10 cellular contexts compared by ENCODE assay signal in genomic region chr14:68397827-68398226, GRCh38.
DNase-seq lines count a peak whose midpoint lies in the region; ATAC-seq and TF ChIP-seq lines count a peak whose summit lies in the region.
"Had no signal": no experiment of that assay in that cellular context is flagged by ENCODE, and none has a peak within 500 bp of the region (broad histone marks: within the 10 kb centered on the region; RNA-seq: fewer than 3 reads in every experiment).

No MANE protein-coding gene starts in this region.

- H3K27ac ChIP-seq in gastroesophageal sphincter (peak overlapping the region in 3 of 4 donors; percentile 44 to 74 (median 63)), smooth muscle cell (ENCODE audit: low read depth) (peak overlapping the region; percentile 66)
- H3K27ac ChIP-seq: psoas muscle had no signal

- no peak overlapping the region for H2AFZ ChIP-seq in smooth muscle cell (ENCODE audit: low read depth)

- H3K9ac ChIP-seq in smooth muscle cell (ENCODE audit: low read depth), result no peak overlapping the region

- H3K4me1 Mint-ChIP-seq in activated B cell treated with CpG ODN at 0.5 μM for 24 hours, result peaks cover 90% of the 10 kb centered on the region

- H3K4me1 ChIP-seq in gastroesophageal sphincter (peaks cover 24 to 90% (median 36%) of the 10 kb centered on the region in 3 donors), smooth muscle cell (ENCODE audit: low read depth) (peaks cover 62% of the 10 kb centered on the region)

- TF ChIP-seq EP300 in gastroesophageal sphincter (IDR thresholded peaks at IDR 0.05), result no peak

- H3K9me3 ChIP-seq in gastroesophageal sphincter, result no peaks in the 10 kb centered on the region
- H3K9me3 ChIP-seq in smooth muscle cell (replicated peaks; ENCODE audit: low read depth), result no peaks in the 10 kb centered on the region
- H3K9me3 ChIP-seq: psoas muscle had no signal

- no peak for TF ChIP-seq POLR2A in gastroesophageal sphincter (IDR thresholded peaks at IDR 0.05)

- no peaks in the 10 kb centered on the region for H3K36me3 ChIP-seq in gastroesophageal sphincter
- no peaks in the 10 kb centered on the region for H3K36me3 ChIP-seq in smooth muscle cell (ENCODE audit: low read depth)

- peaks cover 15% of the 10 kb centered on the region for H3F3A ChIP-seq in smooth muscle cell (ENCODE audit: low read depth)

- peak overlapping the region; percentile 84 for H3K27ac Mint-ChIP-seq in activated B cell treated with CpG ODN at 0.5 μM for 24 hours

- H3K36me3 Mint-ChIP-seq in activated B cell treated with CpG ODN at 0.5 μM for 24 hours (ENCODE audit: low read depth), result peaks cover 6% of the 10 kb centered on the region

- H3K9me3 Mint-ChIP-seq in activated B cell treated with CpG ODN at 0.5 μM for 24 hours, result no peaks in the 10 kb centered on the region

- 43 to 53% methylated on average over 2 to 3 of the region's 4 CpGs for WGBS in gastroesophageal sphincter (ENCODE audit: low coverage in 1 of 2), 2 donors
- WGBS in smooth muscle cell (ENCODE audit: low lambda C conversion rate), result 1% methylated on average over 4 of the region's 4 CpGs

- DNase-seq in EH (ENCODE audit: low read depth) (peak; percentile 94), activated B cell treated with CpG ODN at 0.5 μM for 24 hours (no peak), smooth muscle cell (lab: John Stamatoyannopoulos, UW; ENCODE audit: unreplicated experiment) (no peak), NCI-H146 (lab: John Stamatoyannopoulos, UW) (no peak), nucleus accumbens (lab: John Stamatoyannopoulos, UW) (no peak)
- DNase-seq: T-helper 1 cell had no signal

- H3K27me3 Mint-ChIP-seq in activated B cell treated with CpG ODN at 0.5 μM for 24 hours, result no peaks in the 10 kb centered on the region

- H3K79me2 ChIP-seq in smooth muscle cell (ENCODE audit: low read depth), result no peaks in the 10 kb centered on the region

- no peaks in the 10 kb centered on the region for H3K27me3 ChIP-seq in gastroesophageal sphincter
- H3K27me3 ChIP-seq in smooth muscle cell (ENCODE audit: low read depth), result no peaks in the 10 kb centered on the region

- H3K4me3 ChIP-seq in gastroesophageal sphincter (no peak overlapping the region), smooth muscle cell (no peak overlapping the region)
- H3K4me3 ChIP-seq: psoas muscle had no signal

- CTCF ChIA-PET in activated B cell treated with CpG ODN at 0.5 μM for 24 hours (lab: Charles Lee), result interaction anchor here (1.0 kb wide), 1 partner anchor 106 kb away, joined by 3 read pairs; no protein-coding TSS in a partner anchor

- no peaks in the 10 kb centered on the region for H4K20me1 ChIP-seq in smooth muscle cell (ENCODE audit: low read depth)

- TF ChIP-seq CTCF in activated B cell treated with CpG ODN at 0.5 μM for 24 hours (IDR thresholded peaks at IDR 0.05) (no peak), gastroesophageal sphincter (IDR thresholded peaks at IDR 0.05) (no peak), smooth muscle cell (IDR thresholded peaks at IDR 0.05; ENCODE audit: borderline replicate concordance, insufficient read depth, poor library complexity, severe bottlenecking) (no peak)

- no peak overlapping the region for H3K4me3 Mint-ChIP-seq in activated B cell treated with CpG ODN at 0.5 μM for 24 hours

- POLR2A ChIA-PET in activated B cell treated with CpG ODN at 0.5 μM for 24 hours (lab: Charles Lee), result interaction anchor here (0.8 to 16.7 kb wide), 14 partner anchors 11 to 418 kb away, joined by 3 to 350 read pairs (median 4); partner anchors contain the start of gene ZFP36L1

- intact Hi-C loops in activated B cell treated with CpG ODN at 0.5 μM for 24 hours (cut with micrococcal nuclease), result no loop called here

- no peak for ATAC-seq in activated B cell treated with CpG ODN at 0.5 μM for 24 hours (ENCODE audit: low read depth)
- no peak for ATAC-seq in gastroesophageal sphincter
- ATAC-seq in GM19455 (IDR thresholded peaks at IDR 0.05; ENCODE audit: unreplicated experiment), result no peak
- no peak for ATAC-seq in GM21717 (IDR thresholded peaks at IDR 0.05; ENCODE audit: unreplicated experiment)

- peak overlapping the region; percentile 42 for H3K4me2 ChIP-seq in smooth muscle cell
